22 cellular contexts compared by ENCODE assay signal in the genomic region with DNA sequence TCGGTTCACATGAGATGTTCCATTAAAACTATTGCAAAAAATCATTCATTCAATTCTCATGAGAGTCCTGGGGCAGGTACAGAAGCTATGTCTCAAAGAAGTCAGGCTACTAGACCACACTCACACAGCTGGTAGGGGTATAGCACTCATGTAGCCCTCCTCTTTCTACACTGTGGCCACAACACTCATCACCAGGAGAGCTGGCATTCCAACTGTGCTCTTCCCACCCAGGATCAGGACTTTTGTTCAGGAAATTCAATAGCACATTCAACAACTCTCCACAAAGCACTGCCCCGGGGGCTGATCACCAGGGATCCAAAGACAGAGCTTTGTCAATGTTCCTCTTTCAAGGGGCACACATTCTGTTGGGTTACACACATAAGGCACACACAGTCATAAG. TPM values are rescaled to one million over a fixed set of nuclear protein-coding genes. Genes with fewer than 3 reads are reported as not detected.
DNase-seq lines count a peak whose midpoint lies in the region; FAIRE-seq and TF ChIP-seq lines count a peak whose summit lies in the region.
"Had no signal": no experiment of that assay in that cellular context is flagged by ENCODE, and none has a peak within 500 bp of the region (broad histone marks: within the 10 kb centered on the region; RNA-seq: fewer than 3 reads in every experiment).

No MANE protein-coding gene starts in this region.

- H3F3A ChIP-seq in neural progenitor cell (ENCODE audit: low read depth) = peaks cover 12% of the 10 kb centered on the region

- no peak for FAIRE-seq in HTR-8/SVneo (lab: Jason Lieb, UNC)
- FAIRE-seq: A204.1, D721Med, H1, K562 had no signal

- H3K9ac ChIP-seq in neural progenitor cell = no peak overlapping the region

- DNase-seq in HEK293T (ENCODE audit: extremely low spot score) = peak; percentile 2
- DNase-seq in NCI-H345 treated with DMSO at 0.1 percent for 48 hours (lab: John Stamatoyannopoulos, UW; ENCODE audit: unreplicated experiment) = peak; percentile 20
- DNase-seq in islet precursor cell = peak; percentile 29
- no peak for DNase-seq in neural progenitor cell (ENCODE audit: low spot score)
- no peak for DNase-seq in GM13976 (ENCODE audit: low spot score)
- no peak for DNase-seq in lower leg skin (ENCODE audit: low spot score in 2 of 2)
- DNase-seq in hepatocyte (ENCODE audit: low spot score) = no peak
- DNase-seq in HTR-8/SVneo (ENCODE audit: insufficient read length, low spot score) = no peak
- DNase-seq: ACHN; BE2C; C1 segment of cervical spinal cord; Caco-2; CD4-positive, CD25-positive, alpha-beta regulatory T cell; CD8-positive, alpha-beta memory T cell; GF-D8; H9 had no signal

- TF ChIP-seq CTCF in neural progenitor cell (IDR thresholded peaks at IDR 0.05) = no peak
- TF ChIP-seq CTCF in GM13976 (IDR thresholded peaks at IDR 0.05; ENCODE audit: borderline replicate concordance, control extremely low read depth, extremely low read depth, insufficient read depth, missing control alignments) = no peak
- TF ChIP-seq CTCF in lower leg skin (IDR thresholded peaks at IDR 0.05) = no peak
- TF ChIP-seq CTCF in hepatocyte (IDR thresholded peaks at IDR 0.05; ENCODE audit: poor library complexity) = no peak

- H3K27ac Mint-ChIP-seq in neural progenitor cell = no peak overlapping the region
- H3K27ac Mint-ChIP-seq: CD4-positive, CD25-positive, alpha-beta regulatory T cell; CD8-positive, alpha-beta memory T cell; H9 had no signal

- H3K27ac ChIP-seq in neural progenitor cell = peak overlapping the region; percentile 29
- H3K27ac ChIP-seq in hepatocyte = no peak overlapping the region
- H3K27ac ChIP-seq: HL-60 had no signal

- TF ChIP-seq POLR2A in lower leg skin (IDR thresholded peaks at IDR 0.05) = no peak

- no peaks in the 10 kb centered on the region for H3K4me1 Mint-ChIP-seq in neural progenitor cell
- H3K4me1 Mint-ChIP-seq: CD4-positive, CD25-positive, alpha-beta regulatory T cell; CD8-positive, alpha-beta memory T cell had no signal

- H3K27me3 ChIP-seq in neural progenitor cell = no peaks in the 10 kb centered on the region
- H3K27me3 ChIP-seq in hepatocyte = no peaks in the 10 kb centered on the region
- H3K27me3 ChIP-seq: BE2C had no signal

- intact Hi-C loops in lower leg skin (cut with DNase I; ENCODE audit: low total_unique reads) = no loop called here

- peak overlapping the region; percentile 35 for H3K4me2 ChIP-seq in neural progenitor cell
- H3K4me2 ChIP-seq in hepatocyte = no peak overlapping the region

- POLR2A ChIA-PET in HEK293T (lab: Yijun Ruan, JAX) = no interaction called here

- no peaks in the 10 kb centered on the region for H3K36me3 ChIP-seq in neural progenitor cell
- H3K36me3 ChIP-seq in hepatocyte (replicated peaks; ENCODE audit: insufficient read depth, low read depth) = no peaks in the 10 kb centered on the region
- H3K36me3 ChIP-seq: BE2C had no signal

- H3K9me3 ChIP-seq in neural progenitor cell (ENCODE audit: low read depth) = no peaks in the 10 kb centered on the region
- H3K9me3 ChIP-seq in hepatocyte (ENCODE audit: low read depth) = no peaks in the 10 kb centered on the region
- H3K9me3 ChIP-seq: BE2C, Caco-2 had no signal

- H2AFZ ChIP-seq in neural progenitor cell (replicated peaks) = peak overlapping the region; percentile 42
- H2AFZ ChIP-seq in hepatocyte = no peak overlapping the region

- H3K9me3 Mint-ChIP-seq in neural progenitor cell = no peaks in the 10 kb centered on the region
- H3K9me3 Mint-ChIP-seq: CD4-positive, CD25-positive, alpha-beta regulatory T cell had no signal

- no peaks in the 10 kb centered on the region for H3K36me3 Mint-ChIP-seq in neural progenitor cell
- H3K36me3 Mint-ChIP-seq: CD4-positive, CD25-positive, alpha-beta regulatory T cell had no signal

- H3K4me3 ChIP-seq in neural progenitor cell (no peak overlapping the region), lower leg skin (ENCODE audit: low read depth, poor library complexity, severe bottlenecking) (no peak overlapping the region), hepatocyte (no peak overlapping the region)
- H3K4me3 ChIP-seq: K562 had no signal

- H3K4me1 ChIP-seq in neural progenitor cell (peaks cover 18% of the 10 kb centered on the region), hepatocyte (ENCODE audit: insufficient read depth) (no peaks in the 10 kb centered on the region)
- H3K4me1 ChIP-seq: BE2C, Caco-2 had no signal

- H3K79me2 ChIP-seq in neural progenitor cell (ENCODE audit: low read depth) (no peaks in the 10 kb centered on the region), hepatocyte (no peaks in the 10 kb centered on the region)

- H4K20me1 ChIP-seq in neural progenitor cell (ENCODE audit: low read depth) (no peaks in the 10 kb centered on the region), hepatocyte (ENCODE audit: insufficient read depth, poor library complexity, severe bottlenecking) (no peaks in the 10 kb centered on the region)

- H3K9me2 ChIP-seq in hepatocyte (replicated peaks; ENCODE audit: insufficient read depth) = no peaks in the 10 kb centered on the region

- 81 to 85% methylated on average over 2 of the region's 2 CpGs for whole genome bisulfite sequencing in lower leg skin, 2 donors
- 89% methylated on average over 2 of the region's 2 CpGs for WGBS in hepatocyte (ENCODE audit: low lambda C conversion rate, missing lambda C conversion rate)

- peaks cover 12% of the 10 kb centered on the region for H3K27me3 Mint-ChIP-seq in neural progenitor cell (ENCODE audit: insufficient read depth, low read depth)

- H3K4me3 Mint-ChIP-seq in neural progenitor cell = no peak overlapping the region
- H3K4me3 Mint-ChIP-seq: CD4-positive, CD25-positive, alpha-beta regulatory T cell; CD8-positive, alpha-beta memory T cell; H9 had no signal

- in situ Hi-C loops in GM13976 (cut with MboI; ENCODE audit: low sequenced_read_pairs, unreplicated experiment) = no loop called here

- CTCF ChIA-PET in HEK293T (lab: Yijun Ruan, JAX) = no interaction called here

TF ChIP-seq in HEK293T, 16 proteins besides CTCF, POLR2A, EP300 and RAD21:
- no peak for TF ChIP-seq ELF4 (IDR thresholded peaks at IDR 0.05)
- TF ChIP-seq ARNT (IDR thresholded peaks at IDR 0.05) = no peak
- TF ChIP-seq ZNF384 (IDR thresholded peaks at IDR 0.05) = no peak
- no peak for TF ChIP-seq NFRKB (IDR thresholded peaks at IDR 0.05)
- TF ChIP-seq LEF1 (IDR thresholded peaks at IDR 0.05; ENCODE audit: borderline replicate concordance) = no peak
- TF ChIP-seq FOXK2 (IDR thresholded peaks at IDR 0.05) = no peak
- TF ChIP-seq BHLHE40 (IDR thresholded peaks at IDR 0.05; ENCODE audit: borderline replicate concordance) = no peak
- TF ChIP-seq FOXM1 (IDR thresholded peaks at IDR 0.05; ENCODE audit: borderline replicate concordance) = no peak
- TF ChIP-seq CTBP1 (IDR thresholded peaks at IDR 0.05; ENCODE audit: borderline replicate concordance) = no peak
- no peak for TF ChIP-seq HDGF (IDR thresholded peaks at IDR 0.05; ENCODE audit: borderline replicate concordance)
- no peak for TF ChIP-seq SP1 (IDR thresholded peaks at IDR 0.05)

RNA-seq across cellular contexts. Expression of gene C10orf90, which starts 31.0 kb away (rescaled TPM):
- total RNA-seq in neural progenitor cell (ENCODE audit: low replicate concordance) (not detected in 2 replicates), lower leg skin (1 to 10 TPM; 2.7 to 5.8 (median 4.0) TPM), hepatocyte (0.20 TPM in 1 of 2 replicates, not detected in the other)
- not detected in 2 replicates for polyA plus RNA-seq in hepatocyte
- total RNA-seq: Caco-2; CD4-positive, CD25-positive, alpha-beta regulatory T cell; CD8-positive, alpha-beta memory T cell; H1; H9; HT1080; K562 had no signal
- polyA plus RNA-seq: CD4-positive, CD25-positive, alpha-beta regulatory T cell; CD8-positive, alpha-beta memory T cell; K562 had no signal

Comparison
In these comparisons a context has a peak if more than half of its experiments do, and no peak if none do; other contexts are left out.
1. DNase-seq: peak in HEK293T (single experiment), NCI-H345 treated with DMSO at 0.1 percent for 48 hours (single experiment) and islet precursor cell (single experiment); none in neural progenitor cell (single experiment), GM13976 (single experiment), lower leg skin (0 of 2), hepatocyte (single experiment) and HTR-8/SVneo (single experiment).